8 cellular contexts compared by ENCODE assay signal in genomic region chr3:161221881-161222600, GRCh38. TPM values are rescaled to one million over a fixed set of nuclear protein-coding genes. Genes with fewer than 3 reads are reported as not detected.
A peak's percentile ranks its signal among the peaks of the same experiment; 100 is the strongest.
DNase-seq lines count a peak whose midpoint lies in the region; ATAC-seq, FAIRE-seq and TF ChIP-seq lines count a peak whose summit lies in the region.

No MANE protein-coding gene starts in this region.

- 22% methylated on average over 16 of the region's 17 CpGs; no CpG with 5 or more reads in 1 of the 2 experiments for WGBS in endodermal cell (ENCODE audit: insufficient coverage in 1 of 2, insufficient read length in 1 of 2), 2 experiments

- no peak for DNase-seq in Caco-2
- no peak for DNase-seq in HFF-Myc (ENCODE audit: extremely low read depth, low read depth)
- DNase-seq in SK-N-MC (ENCODE audit: low read depth, low spot score) = no peak
- DNase-seq in endodermal cell = no peak
- DNase-seq in GM12892 (ENCODE audit: insufficient read length) = no peak
- DNase-seq in NCI-H1694 treated with DMSO at 0.1 percent for 48 hours (lab: John Stamatoyannopoulos, UW) = no peak

- peaks cover 29% of the 10 kb centered on the region for H3K36me3 Mint-ChIP-seq in Caco-2 (ENCODE audit: insufficient read depth, unreplicated experiment)
- H3K36me3 Mint-ChIP-seq in endodermal cell (ENCODE audit: low read depth) = peaks cover 18% of the 10 kb centered on the region

- no peak for TF ChIP-seq POLR2A in GM12892 (IDR thresholded peaks at IDR 0.05; ENCODE audit: low read depth, low read length)

- intact Hi-C loops in Caco-2 (cut with micrococcal nuclease; ENCODE audit: unreplicated experiment) = loop anchor here (1.0 to 5.0 kb wide), 4 partner anchors 120 to 467 kb away; no protein-coding TSS in a partner anchor

- no TSS peak for BruUV-seq in Caco-2 (replicated peaks; lab: Mats Ljungman, UMichigan)

- peaks cover 6% of the 10 kb centered on the region for H3K4me1 Mint-ChIP-seq in Caco-2 (ENCODE audit: low read depth, unreplicated experiment)
- H3K4me1 Mint-ChIP-seq in endodermal cell = peaks cover 12% of the 10 kb centered on the region

- peak overlapping the region; percentile 94 for H3K9ac ChIP-seq in SK-N-MC (ENCODE audit: insufficient read length)
- H3K9ac ChIP-seq in endodermal cell (ENCODE audit: extremely low read depth, low read length, poor library complexity, severe bottlenecking) = peak overlapping the region; percentile 81
- peak overlapping the region; percentile 92 to 97 for H3K9ac ChIP-seq in mucosa of rectum (ENCODE audit: low read depth in 1 of 2, low read length in 2 of 2)

- CTCF ChIA-PET in Caco-2 (lab: Charles Lee) = interaction anchor here (0.6 kb wide), 1 partner anchor 92 kb away, joined by 7 read pairs; no protein-coding TSS in a partner anchor

- H3K4me1 ChIP-seq in Caco-2 = peaks cover 6% of the 10 kb centered on the region; the same call in 1 of the 2 replicates
- H3K4me1 ChIP-seq in endodermal cell (ENCODE audit: control insufficient read depth, insufficient read depth, low read length) = no peaks in the 10 kb centered on the region
- H3K4me1 ChIP-seq in mucosa of rectum (ENCODE audit: control insufficient read depth in 2 of 2, insufficient read depth in 2 of 2, low read length in 2 of 2) = peaks cover 5 to 13% of the 10 kb centered on the region in 2 donors

- no peaks in the 10 kb centered on the region for H3K9me3 Mint-ChIP-seq in Caco-2 (ENCODE audit: unreplicated experiment)
- H3K9me3 Mint-ChIP-seq in endodermal cell = peaks cover 3% of the 10 kb centered on the region

- POLR2A ChIA-PET in Caco-2 (lab: Charles Lee) = interaction anchor here (1.2 kb wide), 1 partner anchor 200 kb away, joined by 4 read pairs; no protein-coding TSS in a partner anchor

- H3K4me3 Mint-ChIP-seq in Caco-2 (ENCODE audit: unreplicated experiment) (peak overlapping the region; percentile 80), endodermal cell (peak overlapping the region; percentile 86)

- TF ChIP-seq CTCF in Caco-2 (IDR thresholded peaks at IDR 0.05; ENCODE audit: insufficient read depth in 1 of 2, low read depth in 1 of 2, low read length in 1 of 2, severe bottlenecking in 1 of 2, unreplicated experiment in 1 of 2) (no peak), HFF-Myc (IDR thresholded peaks at IDR 0.05; ENCODE audit: low read depth, low read length, missing control alignments) (no peak), endodermal cell (conservative IDR thresholded peaks at IDR 0.05) (no peak)

- H3K4me3 ChIP-seq in Caco-2 (ENCODE audit: low read depth, low read length) (peak overlapping the region; percentile 86), HFF-Myc (replicated peaks; ENCODE audit: low read depth, low read length) (peak overlapping the region; percentile 92), SK-N-MC (peak overlapping the region; percentile 92), endodermal cell (ENCODE audit: low read length) (peak overlapping the region; percentile 78), mucosa of rectum (ENCODE audit: low read length in 2 of 2) (peak overlapping the region; percentile 91 to 95)

- H3K27ac Mint-ChIP-seq in Caco-2 (ENCODE audit: unreplicated experiment) (peak overlapping the region; percentile 81), endodermal cell (peak overlapping the region; percentile 90)

- no peak for FAIRE-seq in GM12892 (lab: Jason Lieb, UNC)

- H3K27me3 ChIP-seq in Caco-2 (replicated peaks; ENCODE audit: control insufficient read depth, insufficient read depth, low read length) (no peaks in the 10 kb centered on the region), endodermal cell (ENCODE audit: control insufficient read depth, insufficient read depth, low read length, poor library complexity, severe bottlenecking) (no peaks in the 10 kb centered on the region), mucosa of rectum (ENCODE audit: control insufficient read depth in 2 of 2, insufficient read depth in 2 of 2, low read length in 2 of 2) (no peaks in the 10 kb centered on the region)

- no peaks in the 10 kb centered on the region for H3K9me3 ChIP-seq in Caco-2
- H3K9me3 ChIP-seq in SK-N-MC (ENCODE audit: low read depth, low read length) = no peaks in the 10 kb centered on the region
- peaks cover 8% of the 10 kb centered on the region for H3K9me3 ChIP-seq in endodermal cell (ENCODE audit: control insufficient read depth, low read length)
- H3K9me3 ChIP-seq in mucosa of rectum (ENCODE audit: control insufficient read depth in 2 of 2, low read length in 2 of 2) = no peaks in the 10 kb centered on the region

- H3K27me3 Mint-ChIP-seq in Caco-2 (ENCODE audit: insufficient read depth, unreplicated experiment) (no peaks in the 10 kb centered on the region), endodermal cell (ENCODE audit: insufficient read depth) (no peaks in the 10 kb centered on the region)

- ATAC-seq in HG03175 (IDR thresholded peaks at IDR 0.05; ENCODE audit: unreplicated experiment) = no peak

- H3K36me3 ChIP-seq in Caco-2 (ENCODE audit: control insufficient read depth, insufficient read depth, low read length) (no peaks in the 10 kb centered on the region; the same call in 1 of the 2 replicates), SK-N-MC (ENCODE audit: insufficient read depth, low read length) (peaks cover 42% of the 10 kb centered on the region), endodermal cell (ENCODE audit: control insufficient read depth, insufficient read depth, low read length) (peaks cover 22% of the 10 kb centered on the region), mucosa of rectum (ENCODE audit: control insufficient read depth in 2 of 2, insufficient read depth in 2 of 2, low read length in 2 of 2) (peaks cover 0 to 3% of the 10 kb centered on the region in 2 donors)

- H3K27ac ChIP-seq in SK-N-MC (no peak overlapping the region), endodermal cell (ENCODE audit: low read depth, low read length) (no peak overlapping the region), mucosa of rectum (ENCODE audit: low read depth in 2 of 2, low read length in 2 of 2) (peak overlapping the region in 1 of 2 donors; percentile 88)

RNA-seq across cellular contexts. Expression of gene NMD3, which starts 0.9 kb away (rescaled TPM):
- total RNA-seq in Caco-2 (2022) (61.7 and 62.4 TPM in 2 replicates), endodermal cell (10 to 100 TPM; 47.1 to 48.3 TPM)
- polyA plus RNA-seq in endodermal cell (2013, experiment 1 of 2) = 52.0 TPM
- polyA plus RNA-seq in endodermal cell (2013, experiment 2 of 2) = 44.3 TPM
- 70.0 TPM for polyA plus RNA-seq in GM12892 (2012; ENCODE audit: missing spikeins)
